In the genomic region with DNA sequence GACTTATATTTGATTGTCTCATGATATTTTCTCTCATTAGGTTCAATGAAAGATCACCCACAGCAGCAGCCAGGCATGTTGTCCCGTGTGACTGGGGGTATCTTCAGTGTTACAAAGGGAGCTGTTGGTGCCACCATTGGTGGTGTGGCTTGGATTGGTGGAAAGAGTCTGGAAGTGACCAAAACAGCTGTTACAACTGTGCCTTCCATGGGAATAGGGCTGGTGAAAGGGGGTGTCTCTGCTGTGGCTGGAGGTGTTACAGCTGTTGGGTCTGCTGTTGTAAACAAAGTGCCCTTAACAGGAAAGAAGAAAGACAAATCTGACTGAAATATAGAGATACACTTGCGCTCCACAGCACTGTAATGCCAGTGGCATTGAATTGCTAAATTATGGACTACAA, we compare ENCODE assay signal across 1 cellular context.
TF ChIP-seq lines count a peak whose summit lies in the region.

No MANE protein-coding gene starts in this region.

TF ChIP-seq in HepG2, 621 proteins besides CTCF, POLR2A, EP300 and RAD21:
- TF ChIP-seq RBM22 (optimal IDR thresholded peaks at IDR 0.05; ENCODE audit: low read length) (peak; percentile 35), KLF15 (CRISPR knock-in tag; IDR thresholded peaks at IDR 0.05; ENCODE audit: borderline replicate concordance) (no peak)
